Comparison of ENCODE assay signal across 28 cellular contexts in genomic region chr4:107215222-107215621, GRCh38.
"Had no signal": no experiment of that assay in that cellular context is flagged by ENCODE, and none has a peak within 500 bp of the region (broad histone marks: within the 10 kb centered on the region; RNA-seq: fewer than 3 reads in every experiment).

No MANE protein-coding gene starts in this region.

- H3K9me3 ChIP-seq: stomach, suprapubic skin, testis, thoracic aorta, thyroid gland, tibial artery, tibial nerve, transverse colon, upper lobe of left lung, upper lobe of right lung, uterus, vagina had no signal

- H3K27me3 ChIP-seq: stomach, suprapubic skin, testis, thyroid gland, tibial artery, tibial nerve, transverse colon, upper lobe of left lung, upper lobe of right lung, uterus, vagina had no signal

- DNase-seq: stimulated activated CD4-positive, alpha-beta T cell treated with anti-CD3 and anti-CD28 coated beads, Interleukin-2, amount 100 ng/mL, for 48 hours; stimulated activated CD4-positive, alpha-beta T cell treated with anti-CD3 and anti-CD28 coated beads, Interleukin-4, amount 100 ng/mL, for 1 hour; stimulated activated CD4-positive, alpha-beta T cell treated with anti-CD3 and anti-CD28 coated beads, Interleukin-4, amount 100 ng/mL, for 24 hours; stimulated activated CD4-positive, alpha-beta T cell treated with anti-CD3 and anti-CD28 coated beads, Interleukin-4, amount 100 ng/mL, for 4 hours; stimulated activated CD8-positive, alpha-beta memory T cell treated with anti-CD3 and anti-CD28 coated beads, Interleukin-4, amount 100 ng/mL, for 48 hours; stimulated activated naive B cell treated with anti-CD40 and anti-IgM and Interleukin-4, amounts not matched to agents 10 μg/mL and 1 μg/mL and 100 μg/mL, for 72 hours; stimulated activated naive CD4-positive, alpha-beta T cell; stimulated activated naive CD4-positive, alpha-beta T cell treated with Interleukin-2 at 50 U/mL for 16 hours; stimulated activated naive CD8-positive, alpha-beta T cell treated with anti-CD3 and anti-CD28 coated beads, Interleukin-15, Interleukin-2, amounts not matched to agents 100 U/mL and 50 U/mL, for 24 hours; stomach; substantia nigra; testis; thyroid gland; tibial artery; transverse colon; trophoblast cell; upper lobe of left lung; upper lobe of right lung; uterus had no signal

- ATAC-seq: stimulated activated effector memory CD8-positive, alpha-beta T cell treated with anti-CD3 and anti-CD28 coated beads, Interleukin-12 subunit alpha, Interleukin-12 subunit beta, amount 100 ng/mL, for 72 hours; stimulated activated memory B cell treated with anti-CD40 and anti-IgM and Interleukin-4, amounts not matched to agents 10 μg/mL and 1 μg/mL and 100 μg/mL, for 72 hours; stimulated activated naive B cell treated with anti-CD40 and anti-IgM and Interleukin-4, amounts not matched to agents 10 μg/mL and 1 μg/mL and 100 μg/mL, for 72 hours; stimulated activated naive CD8-positive, alpha-beta T cell treated with anti-CD3 and anti-CD28 coated beads, Interleukin-15, Interleukin-2, amounts not matched to agents 100 U/mL and 50 U/mL, for 24 hours; upper lobe of right lung had no signal

- H3K27me3 Mint-ChIP-seq: stimulated activated memory B cell treated with anti-CD40 and anti-IgM and Interleukin-4, amounts not matched to agents 10 μg/mL and 1 μg/mL and 100 μg/mL, for 72 hours; stimulated activated naive B cell treated with anti-CD40 and anti-IgM and Interleukin-4, amounts not matched to agents 10 μg/mL and 1 μg/mL and 100 μg/mL, for 72 hours; stimulated activated naive CD8-positive, alpha-beta T cell treated with anti-CD3 and anti-CD28 coated beads, Interleukin-15, Interleukin-2, amounts not matched to agents 100 ng/mL and 50 ng/mL, for 24 hours; type B pancreatic cell had no signal

- H3K4me1 ChIP-seq: stomach, suprapubic skin, testis, thyroid gland, tibial artery, tibial nerve, transverse colon, upper lobe of left lung, upper lobe of right lung, uterus, vagina had no signal

- H3K4me1 Mint-ChIP-seq: stimulated activated effector memory CD8-positive, alpha-beta T cell treated with anti-CD3 and anti-CD28 coated beads, Interleukin-12 subunit alpha, Interleukin-12 subunit beta, amount 100 ng/mL, for 72 hours; stimulated activated memory B cell treated with anti-CD40 and anti-IgM and Interleukin-4, amounts not matched to agents 10 μg/mL and 1 μg/mL and 100 μg/mL, for 72 hours; stimulated activated naive B cell treated with anti-CD40 and anti-IgM and Interleukin-4, amounts not matched to agents 10 μg/mL and 1 μg/mL and 100 μg/mL, for 72 hours had no signal

- H3K4me3 ChIP-seq: stomach, suprapubic skin, testis, thoracic aorta, thyroid gland, tibial artery, tibial nerve, transverse colon, upper lobe of left lung, upper lobe of right lung, uterus, vagina had no signal

- H3K4me3 Mint-ChIP-seq: stimulated activated effector memory CD8-positive, alpha-beta T cell treated with anti-CD3 and anti-CD28 coated beads, Interleukin-12 subunit alpha, Interleukin-12 subunit beta, amount 100 ng/mL, for 72 hours; stimulated activated memory B cell treated with anti-CD40 and anti-IgM and Interleukin-4, amounts not matched to agents 10 μg/mL and 1 μg/mL and 100 μg/mL, for 72 hours; stimulated activated naive B cell treated with anti-CD40 and anti-IgM and Interleukin-4, amounts not matched to agents 10 μg/mL and 1 μg/mL and 100 μg/mL, for 72 hours; stimulated activated naive CD8-positive, alpha-beta T cell treated with anti-CD3 and anti-CD28 coated beads, Interleukin-15, Interleukin-2, amounts not matched to agents 100 ng/mL and 50 ng/mL, for 24 hours; type B pancreatic cell had no signal

- H3K9me3 Mint-ChIP-seq: stimulated activated effector memory CD8-positive, alpha-beta T cell treated with anti-CD3 and anti-CD28 coated beads, Interleukin-12 subunit alpha, Interleukin-12 subunit beta, amount 100 ng/mL, for 72 hours; stimulated activated memory B cell treated with anti-CD40 and anti-IgM and Interleukin-4, amounts not matched to agents 10 μg/mL and 1 μg/mL and 100 μg/mL, for 72 hours; stimulated activated naive B cell treated with anti-CD40 and anti-IgM and Interleukin-4, amounts not matched to agents 10 μg/mL and 1 μg/mL and 100 μg/mL, for 72 hours; type B pancreatic cell had no signal

- H3K27ac Mint-ChIP-seq: stimulated activated effector memory CD8-positive, alpha-beta T cell treated with anti-CD3 and anti-CD28 coated beads, Interleukin-12 subunit alpha, Interleukin-12 subunit beta, amount 100 ng/mL, for 72 hours; stimulated activated memory B cell treated with anti-CD40 and anti-IgM and Interleukin-4, amounts not matched to agents 10 μg/mL and 1 μg/mL and 100 μg/mL, for 72 hours; stimulated activated naive B cell treated with anti-CD40 and anti-IgM and Interleukin-4, amounts not matched to agents 10 μg/mL and 1 μg/mL and 100 μg/mL, for 72 hours; stimulated activated naive CD8-positive, alpha-beta T cell treated with anti-CD3 and anti-CD28 coated beads, Interleukin-15, Interleukin-2, amounts not matched to agents 100 ng/mL and 50 ng/mL, for 24 hours; type B pancreatic cell had no signal

- FAIRE-seq: urothelium cell line had no signal

- H3K27ac ChIP-seq: stomach, suprapubic skin, testis, thoracic aorta, thyroid gland, tibial artery, tibial nerve, transverse colon, upper lobe of left lung, upper lobe of right lung, uterus, vagina had no signal

- H3K36me3 ChIP-seq: stomach, suprapubic skin, thoracic aorta, thyroid gland, tibial artery, tibial nerve, transverse colon, upper lobe of left lung, upper lobe of right lung, uterus, vagina had no signal
